13 cellular contexts compared by ENCODE assay signal in the genomic region with DNA sequence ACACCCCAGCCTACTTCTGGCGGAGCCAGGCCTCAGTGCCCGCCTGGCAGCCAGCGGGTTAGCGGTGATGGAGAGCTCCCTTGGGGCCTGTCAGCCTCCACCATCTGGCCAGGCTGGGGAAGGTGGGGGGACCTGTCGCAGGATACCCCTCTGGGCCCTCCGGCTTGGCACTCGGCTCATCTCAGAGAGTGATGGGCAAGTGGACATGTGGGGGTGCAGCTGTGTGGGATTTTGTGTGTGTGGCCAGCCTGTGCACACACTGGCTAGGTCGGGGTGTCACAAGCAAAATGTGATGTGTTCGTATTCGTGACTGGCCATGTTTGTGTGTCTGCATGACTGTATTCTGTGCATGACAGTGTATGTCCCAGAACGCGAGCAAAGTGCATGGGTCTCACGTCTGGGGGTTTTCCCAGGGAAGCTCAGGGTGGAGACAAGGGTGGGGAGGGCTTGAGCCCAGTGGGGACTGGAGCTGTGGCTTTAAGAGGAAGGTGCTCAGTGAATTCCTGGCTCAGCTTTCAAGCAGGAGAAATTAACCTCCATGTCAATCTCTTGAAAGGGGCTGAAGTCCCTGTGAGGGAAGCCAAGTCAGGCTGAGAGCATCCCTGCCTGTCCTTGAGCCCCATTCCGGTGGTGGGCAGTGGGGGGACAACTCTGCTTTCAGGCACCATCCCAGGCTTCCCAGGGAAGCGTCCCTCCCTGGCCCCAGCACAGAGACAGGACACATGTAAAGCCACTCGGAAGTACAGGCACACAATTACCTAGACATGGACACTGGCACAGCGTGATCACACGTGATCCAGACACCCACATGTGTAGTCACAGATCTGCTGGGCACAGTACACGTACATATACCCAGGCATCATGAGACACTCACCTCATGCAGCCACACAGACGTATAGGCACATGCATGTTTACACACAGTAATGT. TPM values are rescaled to one million over a fixed set of nuclear protein-coding genes. Genes with fewer than 3 reads are reported as not detected.
DNase-seq lines count a peak whose midpoint lies in the region; ATAC-seq, FAIRE-seq and TF ChIP-seq lines count a peak whose summit lies in the region.
"Had no signal": no experiment of that assay in that cellular context is flagged by ENCODE, and none has a peak within 500 bp of the region (broad histone marks: within the 10 kb centered on the region; RNA-seq: fewer than 3 reads in every experiment).

No MANE protein-coding gene starts in this region.

- intact Hi-C loops in mucosa of descending colon (cut with DNase I, micrococcal nuclease), result loop anchor here (5.0 kb wide), 2 partner anchors 118 to 123 kb away; no protein-coding TSS in a partner anchor

- peak overlapping the region; percentile 82 for H3K27ac Mint-ChIP-seq in memory B cell

- ATAC-seq in memory B cell (ENCODE audit: low read depth) (peak; percentile 55), mucosa of descending colon (no peak)
- ATAC-seq: heart left ventricle had no signal

- H3K4me1 ChIP-seq in BE2C, result peaks cover 42% of the 10 kb centered on the region
- H3K4me1 ChIP-seq in OCI-LY3 (ENCODE audit: low read length), result peaks cover 31% of the 10 kb centered on the region
- peaks cover 3% of the 10 kb centered on the region for H3K4me1 ChIP-seq in mucosa of descending colon (ENCODE audit: low read depth)

- H3K9me3 Mint-ChIP-seq in memory B cell, result no peaks in the 10 kb centered on the region

- peak overlapping the region; percentile 73 for H3K4me2 ChIP-seq in OCI-LY3 (ENCODE audit: low read length)

- H4K20me1 ChIP-seq in OCI-LY3 (ENCODE audit: insufficient read depth, low read length), result no peaks in the 10 kb centered on the region

- H3K27ac ChIP-seq in OCI-LY3 (ENCODE audit: low read length), result peak overlapping the region; percentile 2; the same call in 1 of the 2 replicates
- H3K27ac ChIP-seq: C4-2B, heart left ventricle, left ventricle myocardium inferior had no signal

- no peaks in the 10 kb centered on the region for H3K27me3 Mint-ChIP-seq in memory B cell

- H3K4me1 Mint-ChIP-seq in memory B cell, result peaks cover 27% of the 10 kb centered on the region

- TF ChIP-seq CTCF in BE2C (IDR thresholded peaks at IDR 0.05; ENCODE audit: low read depth, low read length) (no peak), OCI-LY3 (IDR thresholded peaks at IDR 0.05; ENCODE audit: low read depth, low read length) (no peak), mucosa of descending colon (IDR thresholded peaks at IDR 0.05) (no peak)

- H3K4me3 Mint-ChIP-seq in memory B cell, result peak overlapping the region; percentile 32

- no peaks in the 10 kb centered on the region for H3K36me3 Mint-ChIP-seq in memory B cell

- no peak for FAIRE-seq in frontal cortex (lab: Jason Lieb, UNC)
- FAIRE-seq: astrocyte had no signal

- H3K79me2 ChIP-seq in OCI-LY3 (ENCODE audit: low read length), result no peaks in the 10 kb centered on the region

- DNase-seq in BE2C, result peak; percentile 67
- DNase-seq in H7, result peak; percentile 31
- DNase-seq in memory B cell (ENCODE audit: low spot score in 2 of 2), result peak; percentile 63 to 64
- DNase-seq in mucosa of descending colon, result no peak
- DNase-seq in SKM-1 (lab: John Stamatoyannopoulos, UW; ENCODE audit: unreplicated experiment), result no peak
- no peak for DNase-seq in amygdala (lab: John Stamatoyannopoulos, UW)
- no peak for DNase-seq in frontal cortex (ENCODE audit: low spot score in 2 of 2)
- DNase-seq: left ventricle myocardium inferior, Right ventricle myocardium superior had no signal

- peak overlapping the region; percentile 71 for H2AFZ ChIP-seq in OCI-LY3 (ENCODE audit: low read depth, low read length)

- no peak overlapping the region for H3K4me3 ChIP-seq in BE2C (ENCODE audit: low read depth, low read length)
- no peak overlapping the region for H3K4me3 ChIP-seq in H7 (ENCODE audit: insufficient read depth, low read depth, low read length)
- H3K4me3 ChIP-seq in OCI-LY3 (ENCODE audit: low read length), result peak overlapping the region; percentile 24; the same call in 1 of the 2 replicates
- no peak overlapping the region for H3K4me3 ChIP-seq in mucosa of descending colon
- H3K4me3 ChIP-seq: heart left ventricle, left ventricle myocardium inferior had no signal

- peak overlapping the region; percentile 46; the same call in 1 of the 2 replicates for H3K9ac ChIP-seq in OCI-LY3 (ENCODE audit: low read length)

- H3K9me3 ChIP-seq in BE2C, result no peaks in the 10 kb centered on the region
- no peaks in the 10 kb centered on the region for H3K9me3 ChIP-seq in OCI-LY3 (ENCODE audit: insufficient read depth, low read length)
- no peaks in the 10 kb centered on the region for H3K9me3 ChIP-seq in mucosa of descending colon
- H3K9me3 ChIP-seq: heart left ventricle, left ventricle myocardium inferior had no signal

- no peaks in the 10 kb centered on the region for H3K27me3 ChIP-seq in BE2C
- no peaks in the 10 kb centered on the region for H3K27me3 ChIP-seq in H7 (ENCODE audit: control insufficient read depth, insufficient read depth, low read length)
- no peaks in the 10 kb centered on the region for H3K27me3 ChIP-seq in OCI-LY3 (ENCODE audit: low read depth, low read length)
- H3K27me3 ChIP-seq: heart left ventricle had no signal

- H3K36me3 ChIP-seq in BE2C, result no peaks in the 10 kb centered on the region
- H3K36me3 ChIP-seq in H7 (replicated peaks; ENCODE audit: control insufficient read depth, insufficient read depth, low read length), result no peaks in the 10 kb centered on the region
- no peaks in the 10 kb centered on the region for H3K36me3 ChIP-seq in OCI-LY3 (replicated peaks; ENCODE audit: low read depth, low read length)
- no peaks in the 10 kb centered on the region for H3K36me3 ChIP-seq in mucosa of descending colon (ENCODE audit: low read depth)
- H3K36me3 ChIP-seq: heart left ventricle, left ventricle myocardium inferior had no signal

RNA-seq across cellular contexts. Expression of a gene that starts 21.1 kb away (rescaled TPM):
- 104 TPM for polyA plus RNA-seq in BE2C (2012; ENCODE audit: insufficient read depth, insufficient read length, low read depth)
- 28.0 and 39.8 TPM in 2 replicates for total RNA-seq in H7 (2014; rRNA removed; shearing (Covaris generic))
- 1 to 10 TPM in 1 of 3 donors, under 1 TPM in 2; 0.55 to 3.8 (median 0.65) TPM for total RNA-seq in mucosa of descending colon
- total RNA-seq in frontal cortex, result 42.4 TPM

RNA-seq across cellular contexts. Expression of a gene that starts 30.5 kb away (rescaled TPM):
- not detected for polyA plus RNA-seq in BE2C (2012; ENCODE audit: insufficient read depth, insufficient read length, low read depth)
- 1.8 and 3.5 TPM in 2 replicates for total RNA-seq in H7 (2014; rRNA removed; shearing (Covaris generic))
- total RNA-seq in mucosa of descending colon (under 1 TPM in 1 of 3 donors, not detected in 2; 0.99 TPM), frontal cortex (under 0.01 TPM)
- total RNA-seq: left ventricle myocardium inferior, Right ventricle myocardium superior had no signal

Comparison
In these comparisons a context has a peak if more than half of its experiments do, and no peak if none do; other contexts are left out.
1. DNase-seq: peak in BE2C (single experiment), H7 (single experiment) and memory B cell (2 of 2); none in mucosa of descending colon (0 of 3), SKM-1 (single experiment), amygdala (0 of 56) and frontal cortex (0 of 2).